Comparison of ENCODE assay signal across 27 cellular contexts in genomic region chr11:110486176-110486575, GRCh38.
"Had no signal": no experiment of that assay in that cellular context is flagged by ENCODE, and none has a peak within 500 bp of the region (broad histone marks: within the 10 kb centered on the region; RNA-seq: fewer than 3 reads in every experiment).

No MANE protein-coding gene starts in this region.

- DNase-seq: colonic mucosa; effector CD8-positive, alpha-beta T cell; endodermal cell; foreskin keratinocyte; glutamatergic neuron; heart right ventricle; hippocampal formation; left cardiac atrium; left lung; mammary epithelial cell; naive thymus-derived CD8-positive, alpha-beta T cell; nephron progenitor cell; posterior cingulate gyrus; psoas muscle; right cardiac atrium; sigmoid colon; stimulated activated CD4-positive, alpha-beta T cell treated with anti-CD3 and anti-CD28 coated beads, Interleukin-2, amount 100 ng/mL, for 24 hours; stimulated activated CD4-positive, alpha-beta T cell treated with anti-CD3 and anti-CD28 coated beads, Interleukin-4, amount 100 ng/mL, for 24 hours; stimulated activated naive CD8-positive, alpha-beta T cell treated with anti-CD3 and anti-CD28 coated beads, Interleukin-15, Interleukin-2, amounts not matched to agents 100 U/mL and 50 U/mL, for 24 hours; upper lobe of left lung; uterus had no signal

- ATAC-seq: esophagus mucosa; foreskin keratinocyte; gastroesophageal sphincter; heart right ventricle; left cardiac atrium; left lung; naive thymus-derived CD8-positive, alpha-beta T cell; psoas muscle; right cardiac atrium; stimulated activated effector memory CD8-positive, alpha-beta T cell treated with anti-CD3 and anti-CD28 coated beads, Interleukin-12 subunit alpha, Interleukin-12 subunit beta, amount 100 ng/mL, for 72 hours; stimulated activated naive CD8-positive, alpha-beta T cell treated with anti-CD3 and anti-CD28 coated beads, Interleukin-15, Interleukin-2, amounts not matched to agents 100 U/mL and 50 U/mL, for 24 hours had no signal

- H3K4me3 ChIP-seq: colonic mucosa, gastroesophageal sphincter, heart right ventricle, left lung, psoas muscle, sigmoid colon, thoracic aorta, tibial nerve, upper lobe of left lung, uterus had no signal

- FAIRE-seq: islet of Langerhans had no signal

- H3K36me3 ChIP-seq: colonic mucosa, gastroesophageal sphincter, heart right ventricle, left lung, sigmoid colon, thoracic aorta, tibial nerve, upper lobe of left lung, uterus had no signal

- H3K27me3 ChIP-seq: colonic mucosa, foreskin keratinocyte, gastroesophageal sphincter, heart right ventricle, left lung, sigmoid colon, tibial nerve, upper lobe of left lung, uterus had no signal
